27 cellular contexts compared by ENCODE assay signal in genomic region chr13:112416647-112417046, GRCh38.
"Had no signal": no experiment of that assay in that cellular context is flagged by ENCODE, and none has a peak within 500 bp of the region (broad histone marks: within the 10 kb centered on the region; RNA-seq: fewer than 3 reads in every experiment).

No MANE protein-coding gene starts in this region.

- FAIRE-seq: urothelium cell line had no signal

- ATAC-seq: stimulated activated effector memory CD8-positive, alpha-beta T cell treated with anti-CD3 and anti-CD28 coated beads, Interleukin-12 subunit alpha, Interleukin-12 subunit beta, amount 100 ng/mL, for 72 hours; stimulated activated memory B cell treated with anti-CD40 and anti-IgM and Interleukin-4, amounts not matched to agents 10 μg/mL and 1 μg/mL and 100 μg/mL, for 72 hours; stimulated activated naive B cell treated with anti-CD40 and anti-IgM and Interleukin-4, amounts not matched to agents 10 μg/mL and 1 μg/mL and 100 μg/mL, for 72 hours; stimulated activated naive CD8-positive, alpha-beta T cell treated with anti-CD3 and anti-CD28 coated beads, Interleukin-15, amount 100 ng/mL, for 72 hours; stimulated activated naive CD8-positive, alpha-beta T cell treated with anti-CD3 and anti-CD28 coated beads, Interleukin-15, Interleukin-2, amounts not matched to agents 100 U/mL and 50 U/mL, for 24 hours; upper lobe of right lung had no signal

- H3K36me3 ChIP-seq: stomach, suprapubic skin, thoracic aorta, thyroid gland, tibial artery, tibial nerve, transverse colon, upper lobe of left lung, upper lobe of right lung, uterus, vagina had no signal

- H3K4me1 ChIP-seq: stomach, suprapubic skin, testis, thyroid gland, tibial artery, tibial nerve, transverse colon, upper lobe of left lung, upper lobe of right lung, uterus, vagina had no signal

- DNase-seq: stimulated activated CD4-positive, alpha-beta T cell treated with anti-CD3 and anti-CD28 coated beads, Interleukin-2, amount 100 ng/mL, for 48 hours; stimulated activated CD4-positive, alpha-beta T cell treated with anti-CD3 and anti-CD28 coated beads, Interleukin-4, amount 100 ng/mL, for 1 hour; stimulated activated CD4-positive, alpha-beta T cell treated with anti-CD3 and anti-CD28 coated beads, Interleukin-4, amount 100 ng/mL, for 24 hours; stimulated activated CD4-positive, alpha-beta T cell treated with anti-CD3 and anti-CD28 coated beads, Interleukin-4, amount 100 ng/mL, for 4 hours; stimulated activated CD8-positive, alpha-beta memory T cell treated with anti-CD3 and anti-CD28 coated beads, Interleukin-4, amount 100 ng/mL, for 48 hours; stimulated activated naive B cell treated with anti-CD40 and anti-IgM and Interleukin-4, amounts not matched to agents 10 μg/mL and 1 μg/mL and 100 μg/mL, for 72 hours; stimulated activated naive CD4-positive, alpha-beta T cell; stimulated activated naive CD4-positive, alpha-beta T cell treated with Interleukin-2 at 50 U/mL for 16 hours; stimulated activated naive CD8-positive, alpha-beta T cell treated with anti-CD3 and anti-CD28 coated beads, Interleukin-15, amount 100 ng/mL, for 72 hours; stimulated activated naive CD8-positive, alpha-beta T cell treated with anti-CD3 and anti-CD28 coated beads, Interleukin-15, Interleukin-2, amounts not matched to agents 100 U/mL and 50 U/mL, for 24 hours; stomach; substantia nigra; testis; thyroid gland; tibial artery; transverse colon; trophoblast cell; upper lobe of left lung; upper lobe of right lung; uterus had no signal

- H3K4me3 ChIP-seq: stomach, suprapubic skin, testis, thoracic aorta, thyroid gland, tibial artery, tibial nerve, transverse colon, upper lobe of left lung, upper lobe of right lung, uterus, vagina had no signal

- H3K27ac ChIP-seq: stomach, suprapubic skin, testis, thoracic aorta, thyroid gland, tibial artery, tibial nerve, transverse colon, upper lobe of left lung, upper lobe of right lung, uterus, vagina had no signal

- H3K9me3 ChIP-seq: testis, thyroid gland, upper lobe of right lung, uterus, vagina had no signal
